ENCODE assay signal across 32 cellular contexts in the genomic region with DNA sequence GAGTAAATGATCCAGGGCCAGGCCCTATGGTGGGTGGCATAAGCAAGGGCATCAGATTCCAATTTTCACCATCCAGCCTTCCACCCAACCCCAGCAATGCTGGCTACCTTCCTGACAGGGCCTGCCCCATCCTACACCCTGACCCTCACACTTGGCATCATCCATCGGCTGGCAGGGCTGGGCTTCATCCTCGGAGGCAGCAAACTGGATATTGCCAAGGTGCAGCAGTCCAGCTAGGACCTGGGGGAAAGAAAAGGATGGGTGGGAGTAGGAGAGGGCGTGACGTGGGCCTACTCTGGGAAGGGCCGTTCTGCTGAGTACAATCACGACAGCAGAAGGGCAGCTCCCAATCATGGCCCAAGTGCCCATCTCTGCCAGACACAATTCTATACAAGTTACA.
"Had no signal": no experiment of that assay in that cellular context is flagged by ENCODE, and none has a peak within 500 bp of the region (broad histone marks: within the 10 kb centered on the region; RNA-seq: fewer than 3 reads in every experiment).

No MANE protein-coding gene starts in this region.

- H3K4me3 Mint-ChIP-seq: activated B cell treated with CpG ODN at 0.5 μM for 24 hours; activated CD8-positive, alpha-beta T cell treated with anti-CD3 and anti-CD28 coated beads for 36 hours; activated naive CD8-positive, alpha-beta T cell treated with anti-CD3 and anti-CD28 coated beads for 36 hours; activated T-helper 17 cell treated with anti-CD3 and anti-CD28 coated beads, Interleukin-2, amount 50 U/mL, for 72 hours; central memory CD8-positive, alpha-beta T cell; T-helper 17 cell had no signal

- H3K9me3 Mint-ChIP-seq: activated B cell treated with CpG ODN at 0.5 μM for 24 hours; activated CD8-positive, alpha-beta T cell treated with anti-CD3 and anti-CD28 coated beads for 36 hours; activated naive CD8-positive, alpha-beta T cell treated with anti-CD3 and anti-CD28 coated beads for 36 hours; activated T-helper 17 cell treated with anti-CD3 and anti-CD28 coated beads, Interleukin-2, amount 50 U/mL, for 72 hours; central memory CD8-positive, alpha-beta T cell had no signal

- DNase-seq: activated B cell treated with CpG ODN at 0.5 μM for 24 hours; activated CD4-positive, alpha-beta T cell treated with anti-CD3 and anti-CD28 coated beads for 48 hours; activated CD4-positive, alpha-beta T cell treated with anti-CD3 and anti-CD28 coated beads, Interleukin-2, amount 50 U/mL, for 4 hours; activated CD4-positive, CD25-positive, alpha-beta regulatory T cell treated with anti-CD3 and anti-CD28 coated beads, Interleukin-2, amount 50 U/mL, for 72 hours; activated CD8-positive, alpha-beta T cell treated with anti-CD3 and anti-CD28 coated beads for 36 hours; activated effector memory CD4-positive, alpha-beta T cell treated with anti-CD3 and anti-CD28 coated beads, Interleukin-2, amount 50 U/mL, for 16 hours; activated naive CD4-positive, alpha-beta T cell; activated naive CD4-positive, alpha-beta T cell treated with anti-CD3 and anti-CD28 coated beads, Interleukin-2, amount 50 U/mL, for 16 hours; activated naive CD8-positive, alpha-beta T cell treated with anti-CD3 and anti-CD28 coated beads for 36 hours; activated T-cell treated with anti-CD3 and anti-CD28 coated beads for 4 hours; activated T-cell treated with anti-CD3 and anti-CD28 coated beads, Interleukin-2, amount 50 U/mL, for 48 hours; amniotic stem cell; aorta; brain microvascular endothelial cell; Karpas-422; KBM-7; NCI-H1048; NCI-H1105 treated with DMSO at 0.1 percent for 48 hours; NCI-H1436; NCI-H1694 treated with DMSO at 0.1 percent for 48 hours; NCI-H2029; NCI-H345; NCI-H524 treated with DMSO at 0.1 percent for 48 hours; SHP77 treated with DMSO at 0.1 percent for 48 hours; SK-N-SH; T-helper 17 cell; T-helper 9 cell had no signal

- H3K27me3 Mint-ChIP-seq: activated B cell treated with CpG ODN at 0.5 μM for 24 hours; activated CD8-positive, alpha-beta T cell treated with anti-CD3 and anti-CD28 coated beads for 36 hours; activated naive CD8-positive, alpha-beta T cell treated with anti-CD3 and anti-CD28 coated beads for 36 hours; activated T-helper 17 cell treated with anti-CD3 and anti-CD28 coated beads, Interleukin-2, amount 50 U/mL, for 72 hours; central memory CD8-positive, alpha-beta T cell; T-helper 17 cell had no signal

- H3K4me1 Mint-ChIP-seq: activated B cell treated with CpG ODN at 0.5 μM for 24 hours; activated naive CD8-positive, alpha-beta T cell treated with anti-CD3 and anti-CD28 coated beads for 36 hours; activated T-helper 17 cell treated with anti-CD3 and anti-CD28 coated beads, Interleukin-2, amount 50 U/mL, for 72 hours; central memory CD8-positive, alpha-beta T cell had no signal

- H3K27ac Mint-ChIP-seq: activated B cell treated with CpG ODN at 0.5 μM for 24 hours; activated CD8-positive, alpha-beta T cell treated with anti-CD3 and anti-CD28 coated beads for 36 hours; activated naive CD8-positive, alpha-beta T cell treated with anti-CD3 and anti-CD28 coated beads for 36 hours; activated T-helper 17 cell treated with anti-CD3 and anti-CD28 coated beads, Interleukin-2, amount 50 U/mL, for 72 hours; T-helper 17 cell had no signal

- H3K27ac ChIP-seq: brain microvascular endothelial cell, SJSA1, VCaP had no signal

- ATAC-seq: activated CD8-positive, alpha-beta T cell treated with anti-CD3 and anti-CD28 coated beads for 36 hours; activated T-helper 17 cell treated with anti-CD3 and anti-CD28 coated beads, Interleukin-2, amount 50 U/mL, for 72 hours; Panc1; T-helper 17 cell had no signal
